In genomic region chr3:12810963-12811362, GRCh38 we compare ENCODE assay signal across 9 cellular contexts. TPM values are rescaled to one million over a fixed set of nuclear protein-coding genes. Genes with fewer than 3 reads are reported as not detected.
A peak's percentile ranks its signal among the peaks of the same experiment; 100 is the strongest.
DNase-seq lines count a peak whose midpoint lies in the region; ATAC-seq and TF ChIP-seq lines count a peak whose summit lies in the region.
"Had no signal": no experiment of that assay in that cellular context is flagged by ENCODE, and none has a peak within 500 bp of the region (broad histone marks: within the 10 kb centered on the region; RNA-seq: fewer than 3 reads in every experiment).

No MANE protein-coding gene starts in this region.

- H3K27me3 ChIP-seq in ACC112 (ENCODE audit: insufficient read depth, low read length) (no peaks in the 10 kb centered on the region), DOHH2 (ENCODE audit: control insufficient read depth, low read length) (no peaks in the 10 kb centered on the region)

- H4K20me1 ChIP-seq in DOHH2 (ENCODE audit: control insufficient read depth, insufficient read depth, low read depth, low read length): no peaks in the 10 kb centered on the region

- H3K27ac ChIP-seq in ACC112 (ENCODE audit: low read depth, low read length): no peak overlapping the region
- no peak overlapping the region for H3K27ac ChIP-seq in DOHH2 (ENCODE audit: low read depth, low read length)

- H3K36me3 Mint-ChIP-seq in activated T-helper 2 cell treated with anti-CD3 and anti-CD28 coated beads, Interferon-gamma antibody, Interleukin-2, Interleukin-4, amounts not matched to agents 10 μg/mL and 5 μg/mL and 100 μg/mL, durations not matched to agents 14 hours and 24 hours and 36 hours (ENCODE audit: low read depth): no peaks in the 10 kb centered on the region
- no peaks in the 10 kb centered on the region for H3K36me3 Mint-ChIP-seq in naive B cell

- H3K4me3 ChIP-seq in ACC112 (ENCODE audit: low read depth, low read length): 0 out of 2 replicates have a peak overlapping the region, but pooled peaks have one; percentile 73
- peak overlapping the region; percentile 71; the same call in 1 of the 2 replicates for H3K4me3 ChIP-seq in DOHH2 (ENCODE audit: low read length)

- ATAC-seq in naive B cell (ENCODE audit: low read depth in 2 of 2) (no peak), GM19035 (IDR thresholded peaks at IDR 0.05; ENCODE audit: unreplicated experiment) (no peak)

- H3K79me2 ChIP-seq in ACC112 (ENCODE audit: control insufficient read depth, insufficient read depth, low read length, unreplicated experiment): no peaks in the 10 kb centered on the region
- H3K79me2 ChIP-seq in DOHH2 (ENCODE audit: control insufficient read depth, low read length): no peaks in the 10 kb centered on the region

- H3K27ac Mint-ChIP-seq in activated T-helper 2 cell treated with anti-CD3 and anti-CD28 coated beads, Interferon-gamma antibody, Interleukin-2, Interleukin-4, amounts not matched to agents 10 μg/mL and 5 μg/mL and 100 μg/mL, durations not matched to agents 14 hours and 24 hours and 36 hours: no peak overlapping the region
- H3K27ac Mint-ChIP-seq in naive B cell: no peak overlapping the region

- peak overlapping the region; percentile 69 for H3K4me2 ChIP-seq in DOHH2 (ENCODE audit: low read length)

- H3K4me1 Mint-ChIP-seq in activated T-helper 2 cell treated with anti-CD3 and anti-CD28 coated beads, Interferon-gamma antibody, Interleukin-2, Interleukin-4, amounts not matched to agents 10 μg/mL and 5 μg/mL and 100 μg/mL, durations not matched to agents 14 hours and 24 hours and 36 hours (ENCODE audit: low read depth): peaks cover 3% of the 10 kb centered on the region
- peaks cover 0 to 10% (median 8%) of the 10 kb centered on the region in 3 donors for H3K4me1 Mint-ChIP-seq in naive B cell

- DNase-seq in activated T-helper 2 cell treated with anti-CD3 and anti-CD28 coated beads, Interferon-gamma antibody, Interleukin-2, Interleukin-4, amounts not matched to agents 10 μg/mL and 5 μg/mL and 100 μg/mL, durations not matched to agents 14 hours and 24 hours and 36 hours (ENCODE audit: low spot score): no peak
- DNase-seq in naive B cell (no peak), cardiac septum (ENCODE audit: low spot score) (no peak)
- DNase-seq in stimulated activated CD4-positive, alpha-beta T cell treated with anti-CD3 and anti-CD28 coated beads, Interleukin-4, amount 100 ng/mL, for 4 hours: no peak
- no peak for DNase-seq in stimulated activated CD4-positive, alpha-beta T cell treated with anti-CD3 and anti-CD28 coated beads, Interleukin-4, amount 100 ng/mL, for 1 hour

- intact Hi-C loops in activated T-helper 2 cell treated with anti-CD3 and anti-CD28 coated beads, Interferon-gamma antibody, Interleukin-2, Interleukin-4, amounts not matched to agents 10 μg/mL and 5 μg/mL and 100 μg/mL, durations not matched to agents 14 hours and 24 hours and 36 hours (cut with micrococcal nuclease): loop anchor here (1.0 kb wide), 1 partner anchor 24 kb away; no protein-coding TSS in a partner anchor
- intact Hi-C loops in cardiac septum (cut with DNase I): no loop called here

- H3K9me2 ChIP-seq in DOHH2 (replicated peaks; ENCODE audit: control insufficient read depth, low read length): no peaks in the 10 kb centered on the region

- peaks cover 10% of the 10 kb centered on the region for H3K27me3 Mint-ChIP-seq in activated T-helper 2 cell treated with anti-CD3 and anti-CD28 coated beads, Interferon-gamma antibody, Interleukin-2, Interleukin-4, amounts not matched to agents 10 μg/mL and 5 μg/mL and 100 μg/mL, durations not matched to agents 14 hours and 24 hours and 36 hours (ENCODE audit: low read depth)
- H3K27me3 Mint-ChIP-seq in naive B cell: peaks cover 0 to 6% (median 0%) of the 10 kb centered on the region in 3 donors

- no peaks in the 10 kb centered on the region for H3F3A ChIP-seq in DOHH2 (ENCODE audit: control insufficient read depth, insufficient read depth)

- H3K4me1 ChIP-seq in ACC112 (ENCODE audit: control insufficient read depth, insufficient read depth, low read length, unreplicated experiment): peaks cover 7% of the 10 kb centered on the region
- peaks cover 12% of the 10 kb centered on the region for H3K4me1 ChIP-seq in DOHH2 (ENCODE audit: control insufficient read depth, low read length)

- TF ChIP-seq CTCF in DOHH2 (IDR thresholded peaks at IDR 0.05; ENCODE audit: low read depth, low read length, poor library complexity, severe bottlenecking): no peak

- no peaks in the 10 kb centered on the region for H3K36me3 ChIP-seq in ACC112 (ENCODE audit: insufficient read depth, low read length)
- H3K36me3 ChIP-seq in DOHH2 (ENCODE audit: control insufficient read depth, low read length): no peaks in the 10 kb centered on the region

- no peak overlapping the region for H2AFZ ChIP-seq in ACC112 (ENCODE audit: low read length, unreplicated experiment)

- no peaks in the 10 kb centered on the region for H3K9me3 ChIP-seq in DOHH2 (ENCODE audit: control insufficient read depth, insufficient read depth, low read length)

- H3K9me3 Mint-ChIP-seq in activated T-helper 2 cell treated with anti-CD3 and anti-CD28 coated beads, Interferon-gamma antibody, Interleukin-2, Interleukin-4, amounts not matched to agents 10 μg/mL and 5 μg/mL and 100 μg/mL, durations not matched to agents 14 hours and 24 hours and 36 hours: no peaks in the 10 kb centered on the region
- no peaks in the 10 kb centered on the region for H3K9me3 Mint-ChIP-seq in naive B cell

- H3K4me3 Mint-ChIP-seq in activated T-helper 2 cell treated with anti-CD3 and anti-CD28 coated beads, Interferon-gamma antibody, Interleukin-2, Interleukin-4, amounts not matched to agents 10 μg/mL and 5 μg/mL and 100 μg/mL, durations not matched to agents 14 hours and 24 hours and 36 hours (ENCODE audit: low read depth): peak overlapping the region; percentile 51
- H3K4me3 Mint-ChIP-seq in naive B cell: peak overlapping the region in 7 of 8 donors; percentile 40 to 85 (median 79)

RNA-seq across cellular contexts. Expression of gene CAND2, which starts 14.5 kb away (rescaled TPM):
- total RNA-seq in activated T-helper 2 cell treated with anti-CD3 and anti-CD28 coated beads, Interferon-gamma antibody, Interleukin-2, Interleukin-4, amounts not matched to agents 10 μg/mL and 5 μg/mL and 100 μg/mL, durations not matched to agents 14 hours and 24 hours and 36 hours: 1.1 and 2.0 TPM in 2 replicates
- polyA plus RNA-seq in naive B cell (ENCODE audit: low read depth in 6 of 6): under 1 TPM in 5 of 6 donors, not detected in 1; 0.12 to 0.61 (median 0.49) TPM
- total RNA-seq in cardiac septum: 62.6 TPM

RNA-seq across cellular contexts. Expression of gene RPL32, which starts 30.4 kb away (rescaled TPM):
- total RNA-seq in activated T-helper 2 cell treated with anti-CD3 and anti-CD28 coated beads, Interferon-gamma antibody, Interleukin-2, Interleukin-4, amounts not matched to agents 10 μg/mL and 5 μg/mL and 100 μg/mL, durations not matched to agents 14 hours and 24 hours and 36 hours: 2,046 and 2,053 TPM in 2 replicates
- polyA plus RNA-seq in naive B cell (ENCODE audit: low read depth in 6 of 6): 1,000 to 10,000 TPM; 1,322 to 3,271 (median 2,987) TPM
- total RNA-seq in cardiac septum: 722 TPM

RNA-seq across cellular contexts. Expression of gene TMEM40, which starts 51.9 kb away (rescaled TPM):
- not detected in 2 replicates for total RNA-seq in activated T-helper 2 cell treated with anti-CD3 and anti-CD28 coated beads, Interferon-gamma antibody, Interleukin-2, Interleukin-4, amounts not matched to agents 10 μg/mL and 5 μg/mL and 100 μg/mL, durations not matched to agents 14 hours and 24 hours and 36 hours
- 1 to 10 TPM in 4 of 6 donors, under 1 TPM in 1, not detected in 1; 0.92 to 2.7 (median 2.2) TPM for polyA plus RNA-seq in naive B cell (ENCODE audit: low read depth in 6 of 6)
- total RNA-seq in cardiac septum: 0.54 TPM
- total RNA-seq: sciatic nerve had no signal

Comparison
In these comparisons a context has a peak if more than half of its experiments do, and no peak if none do; other contexts are left out.
1. RNA of gene CAND2, which starts 14.5 kb away (total RNA-seq): 62.6 TPM in cardiac septum (single experiment); 1.1 to 2.0 TPM in activated T-helper 2 cell treated with anti-CD3 and anti-CD28 coated beads, Interferon-gamma antibody, Interleukin-2, Interleukin-4, amounts not matched to agents 10 μg/mL and 5 μg/mL and 100 μg/mL, durations not matched to agents 14 hours and 24 hours and 36 hours; every median in the first group is over 10 times any median in the second.